ENCODE assay signal across 8 cellular contexts in genomic region chr19:43527860-43528622, GRCh38. TPM values are rescaled to one million over a fixed set of nuclear protein-coding genes. Genes with fewer than 3 reads are reported as not detected.
DNase-seq lines count a peak whose midpoint lies in the region; ATAC-seq, FAIRE-seq and TF ChIP-seq lines count a peak whose summit lies in the region.

No MANE protein-coding gene starts in this region.

- H3K79me2 ChIP-seq in SU-DHL-6 (ENCODE audit: insufficient read depth, low read length), result no peaks in the 10 kb centered on the region

- H3K27me3 Mint-ChIP-seq in activated naive CD8-positive, alpha-beta T cell, result no peaks in the 10 kb centered on the region
- H3K27me3 Mint-ChIP-seq in activated naive CD8-positive, alpha-beta T cell treated with anti-CD3 and anti-CD28 coated beads for 36 hours, result no peaks in the 10 kb centered on the region
- no peaks in the 10 kb centered on the region for H3K27me3 Mint-ChIP-seq in activated T-helper 1 cell treated with anti-CD3 and anti-CD28 coated beads, Interleukin-12 subunit alpha, Interleukin-12 subunit beta, Interleukin-2, Interleukin-4 antibody, amounts not matched to agents 30 ng/mL and 10 ng/mL and 1 ng/mL, durations not matched to agents 14 hours and 24 hours and 36 hours (ENCODE audit: insufficient read depth)

- no peaks in the 10 kb centered on the region for H4K20me1 ChIP-seq in SU-DHL-6 (ENCODE audit: low read depth, low read length)

- H3K4me1 ChIP-seq in kidney (ENCODE audit: control insufficient read depth in 1 of 2, insufficient read depth in 1 of 2, low read depth in 1 of 2, low read length in 2 of 2) (peaks cover 16 to 19% of the 10 kb centered on the region in 2 donors), transverse colon (peaks cover 10 to 67% (median 50%) of the 10 kb centered on the region in 4 donors)

- FAIRE-seq in kidney (lab: Jason Lieb, UNC), result no peak

- peak overlapping the region; percentile 78 for H3K4me2 ChIP-seq in SU-DHL-6 (ENCODE audit: low read depth, low read length, poor library complexity, severe bottlenecking)

- TF ChIP-seq POLR2A in transverse colon (IDR thresholded peaks at IDR 0.05), result no peak

- intact Hi-C loops in kidney (cut with DNase I) (no loop called here), transverse colon (cut with DNase I; ENCODE audit: low total_unique reads) (no loop called here)
- intact Hi-C loops in activated T-helper 1 cell treated with anti-CD3 and anti-CD28 coated beads, Interleukin-12 subunit alpha, Interleukin-12 subunit beta, Interleukin-2, Interleukin-4 antibody, amounts not matched to agents 30 ng/mL and 10 ng/mL and 1 ng/mL, durations not matched to agents 14 hours and 24 hours and 36 hours (cut with micrococcal nuclease), result loop anchor here (1.0 to 5.0 kb wide), 2 partner anchors 65 to 239 kb away; no protein-coding TSS in a partner anchor

- H3K4me3 ChIP-seq in SU-DHL-6 (ENCODE audit: insufficient read depth, low read length, poor library complexity, severe bottlenecking), result no peak overlapping the region
- H3K4me3 ChIP-seq in kidney (ENCODE audit: low read length in 2 of 2), result no peak overlapping the region
- peak overlapping the region in 3 of 4 donors; percentile 88 to 99 (median 94) for H3K4me3 ChIP-seq in transverse colon

- 26 to 28% methylated on average over 4 to 13 of the region's 13 CpGs for WGBS in transverse colon (ENCODE audit: low coverage in 1 of 2), 2 donors

- no peaks in the 10 kb centered on the region for H3K9me2 ChIP-seq in SU-DHL-6 (replicated peaks; ENCODE audit: insufficient read depth, low read length)

- no peaks in the 10 kb centered on the region for H3K9me3 ChIP-seq in SU-DHL-6 (ENCODE audit: insufficient read depth, low read length)
- H3K9me3 ChIP-seq in kidney (ENCODE audit: control insufficient read depth in 1 of 2, low read length in 2 of 2), result no peaks in the 10 kb centered on the region
- no peaks in the 10 kb centered on the region for H3K9me3 ChIP-seq in transverse colon

- H2AFZ ChIP-seq in SU-DHL-6 (ENCODE audit: low read depth, low read length, severe bottlenecking), result no peak overlapping the region

- no peak overlapping the region for H3K27ac ChIP-seq in SU-DHL-6 (ENCODE audit: low read depth, low read length)
- H3K27ac ChIP-seq in kidney (ENCODE audit: low read depth in 2 of 2, low read length in 2 of 2), result peak overlapping the region in 1 of 2 donors; percentile 24
- H3K27ac ChIP-seq in transverse colon, result peak overlapping the region; percentile 92 to 97 (median 95)

- TF ChIP-seq EP300 in transverse colon (IDR thresholded peaks at IDR 0.05; ENCODE audit: low read depth), result no peak

- DNase-seq in activated naive CD8-positive, alpha-beta T cell treated with anti-CD3 and anti-CD28 coated beads for 36 hours, result no peak
- peak; percentile 83 for DNase-seq in kidney
- DNase-seq in transverse colon, result peak; percentile 51
- DNase-seq in NOMO-1 (lab: John Stamatoyannopoulos, UW; ENCODE audit: unreplicated experiment in 2 of 2), result no peak
- DNase-seq in activated T-helper 1 cell treated with anti-CD3 and anti-CD28 coated beads, Interleukin-12 subunit alpha, Interleukin-12 subunit beta, Interleukin-2, Interleukin-4 antibody, amounts not matched to agents 30 ng/mL and 10 ng/mL and 1 ng/mL, durations not matched to agents 14 hours and 24 hours and 36 hours (ENCODE audit: low spot score), result no peak

- no peaks in the 10 kb centered on the region for H3K9me3 Mint-ChIP-seq in activated naive CD8-positive, alpha-beta T cell (ENCODE audit: low read depth)
- no peaks in the 10 kb centered on the region for H3K9me3 Mint-ChIP-seq in activated naive CD8-positive, alpha-beta T cell treated with anti-CD3 and anti-CD28 coated beads for 36 hours
- H3K9me3 Mint-ChIP-seq in activated T-helper 1 cell treated with anti-CD3 and anti-CD28 coated beads, Interleukin-12 subunit alpha, Interleukin-12 subunit beta, Interleukin-2, Interleukin-4 antibody, amounts not matched to agents 30 ng/mL and 10 ng/mL and 1 ng/mL, durations not matched to agents 14 hours and 24 hours and 36 hours, result no peaks in the 10 kb centered on the region

- H3K4me1 Mint-ChIP-seq in activated naive CD8-positive, alpha-beta T cell (ENCODE audit: low read depth), result peaks cover 31% of the 10 kb centered on the region
- H3K4me1 Mint-ChIP-seq in activated naive CD8-positive, alpha-beta T cell treated with anti-CD3 and anti-CD28 coated beads for 36 hours, result peaks cover 27% of the 10 kb centered on the region
- H3K4me1 Mint-ChIP-seq in activated T-helper 1 cell treated with anti-CD3 and anti-CD28 coated beads, Interleukin-12 subunit alpha, Interleukin-12 subunit beta, Interleukin-2, Interleukin-4 antibody, amounts not matched to agents 30 ng/mL and 10 ng/mL and 1 ng/mL, durations not matched to agents 14 hours and 24 hours and 36 hours (ENCODE audit: low read depth), result peaks cover 37% of the 10 kb centered on the region

- H3K27ac Mint-ChIP-seq in activated naive CD8-positive, alpha-beta T cell, result no peak overlapping the region
- no peak overlapping the region for H3K27ac Mint-ChIP-seq in activated naive CD8-positive, alpha-beta T cell treated with anti-CD3 and anti-CD28 coated beads for 36 hours
- no peak overlapping the region for H3K27ac Mint-ChIP-seq in activated T-helper 1 cell treated with anti-CD3 and anti-CD28 coated beads, Interleukin-12 subunit alpha, Interleukin-12 subunit beta, Interleukin-2, Interleukin-4 antibody, amounts not matched to agents 30 ng/mL and 10 ng/mL and 1 ng/mL, durations not matched to agents 14 hours and 24 hours and 36 hours

- TF ChIP-seq CTCF in SU-DHL-6 (IDR thresholded peaks at IDR 0.05; ENCODE audit: insufficient read depth, low read length, poor library complexity, severe bottlenecking) (no peak), kidney (IDR thresholded peaks at IDR 0.05; ENCODE audit: borderline replicate concordance, extremely low read depth, insufficient read depth) (no peak), transverse colon (IDR thresholded peaks at IDR 0.05) (no peak)

- peaks cover 10% of the 10 kb centered on the region; the same call in 1 of the 2 replicates for H3F3A ChIP-seq in SU-DHL-6 (ENCODE audit: insufficient read depth)

- ATAC-seq in GM21367 (IDR thresholded peaks at IDR 0.05; ENCODE audit: unreplicated experiment), result no peak

- in situ Hi-C loops in transverse colon (cut with MboI; ENCODE audit: low pct_ligation_motif_present in 1 of 4, low pct_unique_long_range_greater_than_20kb in 1 of 4, low sequenced_read_pairs in 3 of 4), result no loop called here

- no peaks in the 10 kb centered on the region for H3K36me3 ChIP-seq in SU-DHL-6 (ENCODE audit: low read length)
- H3K36me3 ChIP-seq in kidney (ENCODE audit: control insufficient read depth in 1 of 2, insufficient read depth in 2 of 2, low read length in 2 of 2), result no peaks in the 10 kb centered on the region
- H3K36me3 ChIP-seq in transverse colon, result no peaks in the 10 kb centered on the region

- H3K4me3 Mint-ChIP-seq in activated naive CD8-positive, alpha-beta T cell, result peak overlapping the region; percentile 51
- no peak overlapping the region for H3K4me3 Mint-ChIP-seq in activated naive CD8-positive, alpha-beta T cell treated with anti-CD3 and anti-CD28 coated beads for 36 hours
- no peak overlapping the region for H3K4me3 Mint-ChIP-seq in activated T-helper 1 cell treated with anti-CD3 and anti-CD28 coated beads, Interleukin-12 subunit alpha, Interleukin-12 subunit beta, Interleukin-2, Interleukin-4 antibody, amounts not matched to agents 30 ng/mL and 10 ng/mL and 1 ng/mL, durations not matched to agents 14 hours and 24 hours and 36 hours

- H3K9ac ChIP-seq in SU-DHL-6 (ENCODE audit: low read length), result no peak overlapping the region
- H3K9ac ChIP-seq in kidney (ENCODE audit: low read length in 2 of 2), result no peak overlapping the region

- no peaks in the 10 kb centered on the region for H3K27me3 ChIP-seq in SU-DHL-6 (ENCODE audit: low read length)
- H3K27me3 ChIP-seq in transverse colon, result no peaks in the 10 kb centered on the region

- no peaks in the 10 kb centered on the region for H3K36me3 Mint-ChIP-seq in activated naive CD8-positive, alpha-beta T cell
- H3K36me3 Mint-ChIP-seq in activated naive CD8-positive, alpha-beta T cell treated with anti-CD3 and anti-CD28 coated beads for 36 hours, result peaks cover 2% of the 10 kb centered on the region
- no peaks in the 10 kb centered on the region for H3K36me3 Mint-ChIP-seq in activated T-helper 1 cell treated with anti-CD3 and anti-CD28 coated beads, Interleukin-12 subunit alpha, Interleukin-12 subunit beta, Interleukin-2, Interleukin-4 antibody, amounts not matched to agents 30 ng/mL and 10 ng/mL and 1 ng/mL, durations not matched to agents 14 hours and 24 hours and 36 hours (ENCODE audit: low read depth)

RNA-seq across cellular contexts. Expression of gene ETHE1, which starts 1.0 kb away (rescaled TPM):
- total RNA-seq in activated naive CD8-positive, alpha-beta T cell treated with anti-CD3 and anti-CD28 coated beads for 36 hours, result 10 to 100 TPM; 41.5 to 44.8 TPM
- total RNA-seq in kidney, result 61.3 TPM
- 81.8 TPM for polyA plus RNA-seq in kidney (ENCODE audit: insufficient read depth, low read depth, low replicate concordance)
- total RNA-seq in transverse colon, result 100 to 1,000 TPM; 438 to 667 (median 458) TPM
- 55.1 and 55.4 TPM in 2 replicates for total RNA-seq in activated T-helper 1 cell treated with anti-CD3 and anti-CD28 coated beads, Interleukin-12 subunit alpha, Interleukin-12 subunit beta, Interleukin-2, Interleukin-4 antibody, amounts not matched to agents 30 ng/mL and 10 ng/mL and 1 ng/mL, durations not matched to agents 14 hours and 24 hours and 36 hours

RNA-seq across cellular contexts. Expression of gene ZNF575, which starts 4.9 kb away (rescaled TPM):
- total RNA-seq in activated naive CD8-positive, alpha-beta T cell treated with anti-CD3 and anti-CD28 coated beads for 36 hours, result 1 to 10 TPM; 2.0 to 2.2 TPM
- total RNA-seq in kidney, result 3.1 TPM
- polyA plus RNA-seq in kidney (ENCODE audit: insufficient read depth, low read depth, low replicate concordance), result 2.8 TPM
- total RNA-seq in transverse colon, result 1 to 10 TPM in 2 of 4 donors, under 1 TPM in 1, not detected in 1; 0.20 to 1.9 (median 1.8) TPM
- total RNA-seq in activated T-helper 1 cell treated with anti-CD3 and anti-CD28 coated beads, Interleukin-12 subunit alpha, Interleukin-12 subunit beta, Interleukin-2, Interleukin-4 antibody, amounts not matched to agents 30 ng/mL and 10 ng/mL and 1 ng/mL, durations not matched to agents 14 hours and 24 hours and 36 hours, result 1.4 and 2.6 TPM in 2 replicates

RNA-seq across cellular contexts. Expression of gene PHLDB3, which starts 23.5 kb away (rescaled TPM):
- total RNA-seq in activated naive CD8-positive, alpha-beta T cell treated with anti-CD3 and anti-CD28 coated beads for 36 hours, result 10 to 100 TPM; 12.7 to 13.1 TPM
- 10.8 TPM for total RNA-seq in kidney
- polyA plus RNA-seq in kidney (ENCODE audit: insufficient read depth, low read depth, low replicate concordance), result 8.2 TPM
- 10 to 100 TPM; 10.2 to 28.7 (median 16.5) TPM for total RNA-seq in transverse colon
- 26.8 and 28.7 TPM in 2 replicates for total RNA-seq in activated T-helper 1 cell treated with anti-CD3 and anti-CD28 coated beads, Interleukin-12 subunit alpha, Interleukin-12 subunit beta, Interleukin-2, Interleukin-4 antibody, amounts not matched to agents 30 ng/mL and 10 ng/mL and 1 ng/mL, durations not matched to agents 14 hours and 24 hours and 36 hours

RNA-seq across cellular contexts. Expression of gene XRCC1, which starts 47.3 kb away (rescaled TPM):
- total RNA-seq in activated naive CD8-positive, alpha-beta T cell treated with anti-CD3 and anti-CD28 coated beads for 36 hours, result 10 to 100 TPM; 35.4 to 36.8 TPM
- total RNA-seq in kidney, result 24.5 TPM
- 19.3 TPM for polyA plus RNA-seq in kidney (ENCODE audit: insufficient read depth, low read depth, low replicate concordance)
- 100 to 1,000 TPM in 1 of 4 donors, 10 to 100 TPM in 2, 1 to 10 TPM in 1; 8.0 to 147 (median 15.8) TPM for total RNA-seq in transverse colon
- total RNA-seq in activated T-helper 1 cell treated with anti-CD3 and anti-CD28 coated beads, Interleukin-12 subunit alpha, Interleukin-12 subunit beta, Interleukin-2, Interleukin-4 antibody, amounts not matched to agents 30 ng/mL and 10 ng/mL and 1 ng/mL, durations not matched to agents 14 hours and 24 hours and 36 hours, result 27.4 and 28.7 TPM in 2 replicates

RNA-seq across cellular contexts. Expression of gene PINLYP, which starts 47.6 kb away (rescaled TPM):
- 10 to 100 TPM; 14.3 to 16.8 TPM for total RNA-seq in activated naive CD8-positive, alpha-beta T cell treated with anti-CD3 and anti-CD28 coated beads for 36 hours
- total RNA-seq in kidney, result 14.8 TPM
- polyA plus RNA-seq in kidney (ENCODE audit: insufficient read depth, low read depth, low replicate concordance), result 41.8 TPM
- total RNA-seq in transverse colon, result 1 to 10 TPM in 3 of 4 donors, not detected in 1; 1.1 to 4.0 (median 1.6) TPM
- total RNA-seq in activated T-helper 1 cell treated with anti-CD3 and anti-CD28 coated beads, Interleukin-12 subunit alpha, Interleukin-12 subunit beta, Interleukin-2, Interleukin-4 antibody, amounts not matched to agents 30 ng/mL and 10 ng/mL and 1 ng/mL, durations not matched to agents 14 hours and 24 hours and 36 hours, result 4.9 and 5.7 TPM in 2 replicates

Comparison
In these comparisons a context has a peak if more than half of its experiments do, and no peak if none do; other contexts are left out.
1. DNase-seq: peak in kidney (single experiment) and transverse colon (single experiment); none in activated naive CD8-positive, alpha-beta T cell treated with anti-CD3 and anti-CD28 coated beads for 36 hours (single experiment), NOMO-1 (0 of 2) and activated T-helper 1 cell treated with anti-CD3 and anti-CD28 coated beads, Interleukin-12 subunit alpha, Interleukin-12 subunit beta, Interleukin-2, Interleukin-4 antibody, amounts not matched to agents 30 ng/mL and 10 ng/mL and 1 ng/mL, durations not matched to agents 14 hours and 24 hours and 36 hours (single experiment).
2. H3K4me3 ChIP-seq: peak in transverse colon (3 of 4); none in SU-DHL-6 (single experiment) and kidney (0 of 2).